In the genomic region with DNA sequence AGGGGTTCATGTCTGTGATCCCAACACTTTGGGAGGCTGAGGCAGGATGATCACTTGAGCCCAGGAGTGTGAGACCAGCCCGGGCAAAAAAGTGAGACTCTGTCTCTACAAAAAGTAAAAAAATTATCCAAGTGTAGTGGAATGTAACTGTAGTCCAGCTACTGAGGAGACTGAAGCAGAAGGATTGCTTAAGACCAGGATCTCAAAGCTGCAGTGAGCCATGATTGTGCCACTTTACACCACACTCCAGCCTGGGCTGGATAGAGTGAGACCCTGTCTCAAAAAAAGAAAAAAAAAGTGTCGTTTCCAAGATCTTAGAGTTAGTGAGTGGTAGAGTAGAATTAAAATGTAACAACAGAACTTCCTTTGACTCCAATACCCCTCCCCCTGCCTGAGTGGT, we compare ENCODE assay signal across 20 cellular contexts.
"Had no signal": no experiment of that assay in that cellular context is flagged by ENCODE, and none has a peak within 500 bp of the region (broad histone marks: within the 10 kb centered on the region; RNA-seq: fewer than 3 reads in every experiment).

No MANE protein-coding gene starts in this region.

- H3K4me2 ChIP-seq: hepatocyte had no signal

- H3K4me1 ChIP-seq: parathyroid adenoma, prostate gland, stomach, upper lobe of left lung, vagina had no signal

- H3K79me2 ChIP-seq: hepatocyte, parathyroid adenoma had no signal

- ATAC-seq: left colon, natural killer cell, sciatic nerve had no signal

- H3K27me3 ChIP-seq: hepatocyte, stomach, upper lobe of left lung, vagina had no signal

- H3K4me3 Mint-ChIP-seq: endodermal cell, mesothelial cell of epicardium, natural killer cell had no signal

- H3K4me3 ChIP-seq: coronary artery, hepatocyte, prostate gland, stomach, upper lobe of left lung, vagina had no signal

- H3K27ac Mint-ChIP-seq: endodermal cell, mesothelial cell of epicardium, natural killer cell had no signal

- H2AFZ ChIP-seq: hepatocyte, parathyroid adenoma had no signal

- H3K36me3 ChIP-seq: prostate gland, stomach, upper lobe of left lung, vagina had no signal

- H3K9me3 ChIP-seq: prostate gland, stomach, upper lobe of left lung, vagina had no signal

- H3K27ac ChIP-seq: coronary artery, hepatocyte, parathyroid adenoma, prostate gland, stomach, upper lobe of left lung, vagina had no signal

- H3K9ac ChIP-seq: parathyroid adenoma had no signal

- H3K4me1 Mint-ChIP-seq: natural killer cell had no signal

- DNase-seq: effector CD4-positive, alpha-beta T cell; endodermal cell; foreskin melanocyte; head of caudate nucleus; left colon; natural killer cell; retina; stimulated activated CD4-positive, alpha-beta T cell treated with anti-CD3 and anti-CD28 coated beads, Interleukin-2, amount 100 ng/mL, for 24 hours; stimulated activated CD4-positive, alpha-beta T cell treated with anti-CD3 and anti-CD28 coated beads, Interleukin-4, amount 100 ng/mL, for 4 hours; stimulated activated naive CD4-positive, alpha-beta T cell; stomach; substantia nigra had no signal
